32 cellular contexts compared by ENCODE assay signal in the genomic region with DNA sequence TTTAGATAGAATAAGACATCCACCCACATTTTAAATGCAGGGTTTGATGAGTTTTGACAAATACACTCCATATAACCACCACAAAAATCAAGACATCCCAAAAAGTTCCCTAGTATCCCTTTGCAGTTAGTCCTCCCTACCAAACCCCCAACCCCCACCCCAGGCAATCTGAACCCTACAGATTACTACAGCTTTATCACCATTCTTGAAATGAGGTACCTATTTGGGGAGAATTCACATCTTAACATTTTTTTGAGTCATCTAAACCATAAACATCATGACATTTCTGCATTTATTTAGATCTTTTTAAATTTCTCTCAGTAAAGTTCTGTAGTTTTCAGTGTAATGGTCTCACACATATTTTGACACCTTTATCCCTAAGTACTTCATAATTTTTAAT.
"Had no signal": no experiment of that assay in that cellular context is flagged by ENCODE, and none has a peak within 500 bp of the region (broad histone marks: within the 10 kb centered on the region; RNA-seq: fewer than 3 reads in every experiment).

No MANE protein-coding gene starts in this region.

- FAIRE-seq: endometrium, endothelial cell of umbilical vein had no signal

- H3K27me3 ChIP-seq: ascending aorta, breast epithelium, cardiac muscle cell, colonic mucosa, esophagus squamous epithelium, gastroesophageal sphincter, heart right ventricle had no signal

- H3K9me3 ChIP-seq: ascending aorta, colonic mucosa had no signal

- H3K4me3 Mint-ChIP-seq: activated B cell treated with CpG ODN at 0.5 μM for 24 hours; activated CD4-positive, alpha-beta T cell treated with anti-CD3 and anti-CD28 coated beads, Interleukin-2, amount 10 ng/mL, durations not matched to agents 24 days and 14 days; activated CD8-positive, alpha-beta memory T cell treated with anti-CD3 and anti-CD28 coated beads, Interleukin-2, amount 10 ng/mL, durations not matched to agents 7 days and 5 days; activated CD8-positive, alpha-beta T cell treated with anti-CD3 and anti-CD28 coated beads, Interleukin-2, amount 10 ng/mL, durations not matched to agents 7 days and 5 days; activated naive CD4-positive, alpha-beta T cell treated with anti-CD3 and anti-CD28 coated beads, Interleukin-2, amount 10 ng/mL, durations not matched to agents 7 days and 5 days; activated naive CD8-positive, alpha-beta T cell treated with anti-CD3 and anti-CD28 coated beads, Interleukin-2, amount 10 ng/mL, durations not matched to agents 7 days and 5 days; activated T-cell treated with anti-CD3 and anti-CD28 coated beads, Interleukin-2, amount 50 U/mL, for 24 hours; brain; T-helper 17 cell; T-helper 2 cell treated with Interferon-gamma antibody and Interleukin-4, amounts not matched to agents 5 μg/mL and 100 μg/mL, for 36 hours had no signal

- H3K4me1 ChIP-seq: ascending aorta, breast epithelium, colonic mucosa had no signal

- H3K36me3 ChIP-seq: ascending aorta, breast epithelium, cardiac muscle cell, colonic mucosa had no signal

- ATAC-seq: activated CD4-positive, CD25-positive, alpha-beta regulatory T cell treated with anti-CD3 and anti-CD28 coated beads, Interleukin-2, amount 50 U/mL, for 24 hours; activated CD8-positive, alpha-beta memory T cell treated with anti-CD3 and anti-CD28 coated beads, Interleukin-2, amount 10 ng/mL, durations not matched to agents 7 days and 5 days; activated CD8-positive, alpha-beta T cell treated with anti-CD3 and anti-CD28 coated beads, Interleukin-2, amount 10 ng/mL, durations not matched to agents 7 days and 5 days; activated naive CD4-positive, alpha-beta T cell treated with anti-CD3 and anti-CD28 coated beads, Interleukin-2, amount 50 U/mL, for 72 hours; gastroesophageal sphincter; heart right ventricle; T-helper 17 cell had no signal

- H3K27ac Mint-ChIP-seq: activated B cell treated with CpG ODN at 0.5 μM for 24 hours; activated CD4-positive, alpha-beta T cell treated with anti-CD3 and anti-CD28 coated beads, Interleukin-2, amount 10 ng/mL, durations not matched to agents 24 days and 14 days; activated CD8-positive, alpha-beta memory T cell treated with anti-CD3 and anti-CD28 coated beads, Interleukin-2, amount 10 ng/mL, durations not matched to agents 7 days and 5 days; activated CD8-positive, alpha-beta T cell treated with anti-CD3 and anti-CD28 coated beads, Interleukin-2, amount 10 ng/mL, durations not matched to agents 7 days and 5 days; activated naive CD4-positive, alpha-beta T cell treated with anti-CD3 and anti-CD28 coated beads, Interleukin-2, amount 10 ng/mL, durations not matched to agents 7 days and 5 days; activated naive CD4-positive, alpha-beta T cell treated with anti-CD3 and anti-CD28 coated beads, Interleukin-2, amount 50 U/mL, for 72 hours; activated naive CD8-positive, alpha-beta T cell treated with anti-CD3 and anti-CD28 coated beads, Interleukin-2, amount 10 ng/mL, durations not matched to agents 7 days and 5 days; activated T-cell treated with anti-CD3 and anti-CD28 coated beads, Interleukin-2, amount 50 U/mL, for 24 hours; activated T-helper 2 cell treated with anti-CD3 and anti-CD28 coated beads, Interferon-gamma antibody, Interleukin-2, Interleukin-4, amounts not matched to agents 10 μg/mL and 5 μg/mL and 100 μg/mL, durations not matched to agents 14 hours and 24 hours and 36 hours; brain; T-helper 17 cell; T-helper 2 cell treated with Interferon-gamma antibody and Interleukin-4, amounts not matched to agents 5 μg/mL and 100 μg/mL, for 36 hours had no signal

- H3K27ac ChIP-seq: ascending aorta, breast epithelium, cardiac muscle cell, colonic mucosa, epithelial cell of prostate, esophagus squamous epithelium, gastroesophageal sphincter, heart right ventricle, WERI-Rb-1 had no signal

- H3K9me3 Mint-ChIP-seq: activated naive CD4-positive, alpha-beta T cell treated with anti-CD3 and anti-CD28 coated beads, Interleukin-2, amount 50 U/mL, for 72 hours had no signal

- H3K27me3 Mint-ChIP-seq: activated B cell treated with CpG ODN at 0.5 μM for 24 hours; activated CD4-positive, alpha-beta T cell treated with anti-CD3 and anti-CD28 coated beads, Interleukin-2, amount 10 ng/mL, durations not matched to agents 24 days and 14 days; activated CD8-positive, alpha-beta memory T cell treated with anti-CD3 and anti-CD28 coated beads, Interleukin-2, amount 10 ng/mL, durations not matched to agents 7 days and 5 days; activated naive CD4-positive, alpha-beta T cell treated with anti-CD3 and anti-CD28 coated beads, Interleukin-2, amount 10 ng/mL, durations not matched to agents 7 days and 5 days; activated naive CD8-positive, alpha-beta T cell treated with anti-CD3 and anti-CD28 coated beads, Interleukin-2, amount 10 ng/mL, durations not matched to agents 7 days and 5 days; activated T-cell treated with anti-CD3 and anti-CD28 coated beads, Interleukin-2, amount 50 U/mL, for 24 hours; brain; T-helper 17 cell had no signal

- H3K4me3 ChIP-seq: ascending aorta, breast epithelium, cardiac muscle cell, colonic mucosa, esophagus squamous epithelium, gastroesophageal sphincter, heart right ventricle had no signal

- DNase-seq: activated B cell treated with CpG ODN at 0.5 μM for 24 hours; activated CD4-positive, alpha-beta T cell treated with anti-CD3 and anti-CD28 coated beads, Interleukin-2, amount 10 ng/mL, durations not matched to agents 24 days and 14 days; activated CD8-positive, alpha-beta memory T cell treated with anti-CD3 and anti-CD28 coated beads, Interleukin-2, amount 10 ng/mL, durations not matched to agents 7 days and 5 days; activated CD8-positive, alpha-beta memory T cell treated with anti-CD3 and anti-CD28 coated beads, Interleukin-2, amount 50 U/mL, for 4 hours; activated CD8-positive, alpha-beta T cell treated with anti-CD3 and anti-CD28 coated beads, Interleukin-2, amount 10 ng/mL, durations not matched to agents 7 days and 5 days; activated effector memory CD4-positive, alpha-beta T cell treated with anti-CD3 and anti-CD28 coated beads, Interleukin-2, amount 50 U/mL, for 16 hours; activated naive CD4-positive, alpha-beta T cell treated with anti-CD3 and anti-CD28 coated beads, Interleukin-2, amount 10 ng/mL, durations not matched to agents 7 days and 5 days; activated naive CD8-positive, alpha-beta T cell treated with anti-CD3 and anti-CD28 coated beads, Interleukin-2, amount 10 ng/mL, durations not matched to agents 7 days and 5 days; activated T-cell treated with anti-CD3 and anti-CD28 coated beads, Interleukin-2, amount 50 U/mL, for 24 hours; central memory CD4-positive, alpha-beta T cell; cerebellar nuclear complex; colonic mucosa; effector CD8-positive, alpha-beta T cell; esophagus squamous epithelium; foreskin melanocyte; heart right ventricle; T-helper 1 cell; T-helper 17 cell; T1000; WERI-Rb-1 had no signal
